ENCODE assay signal across 8 cellular contexts in the genomic region with DNA sequence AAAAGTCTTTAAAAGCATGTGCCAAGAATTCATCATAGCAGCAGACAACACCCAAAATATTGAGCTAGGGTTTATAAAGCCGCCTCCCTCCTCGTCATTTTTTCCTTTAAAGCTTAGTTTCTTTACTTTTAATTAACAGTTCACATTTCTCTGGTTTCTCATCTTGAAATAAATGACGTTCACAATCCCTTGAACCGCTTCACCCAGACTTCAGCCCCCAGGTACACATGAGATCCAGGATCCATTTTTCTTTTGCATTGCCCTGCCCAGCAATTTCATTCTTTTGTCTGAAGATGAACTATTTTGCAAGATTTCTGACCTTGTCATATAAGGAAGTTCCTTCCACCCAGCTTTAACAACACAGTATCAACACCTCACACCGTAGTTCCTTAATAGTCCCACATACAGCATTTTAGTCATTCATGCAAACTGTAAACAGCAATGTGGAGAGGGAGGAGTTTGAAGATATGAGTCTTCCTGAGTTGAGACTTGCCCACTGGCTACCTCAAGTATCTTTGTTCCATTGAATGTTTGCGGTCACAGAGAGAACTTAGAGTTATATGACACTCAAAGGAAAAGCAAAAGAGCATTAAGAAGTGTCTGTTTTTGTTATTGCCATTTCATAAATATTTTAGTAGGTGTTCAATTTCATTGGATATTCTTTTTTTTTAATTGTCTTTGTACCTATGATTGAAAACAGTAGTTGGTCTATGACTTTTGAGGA. TPM values are rescaled to one million over a fixed set of nuclear protein-coding genes. Genes with fewer than 3 reads are reported as not detected.
DNase-seq lines count a peak whose midpoint lies in the region; ATAC-seq, FAIRE-seq and TF ChIP-seq lines count a peak whose summit lies in the region.

No MANE protein-coding gene starts in this region.

- intact Hi-C loops in sigmoid colon (cut with DNase I): no loop called here

- FAIRE-seq in GM12891 (lab: Jason Lieb, UNC): no peak

- peaks cover 0 to 39% (median 37%) of the 10 kb centered on the region in 4 donors for H3K4me1 ChIP-seq in sigmoid colon

- H3K36me3 ChIP-seq in SK-N-MC (ENCODE audit: insufficient read depth, low read length) (no peaks in the 10 kb centered on the region), sigmoid colon (no peaks in the 10 kb centered on the region)

- H3K9me3 ChIP-seq in SK-N-MC (ENCODE audit: low read depth, low read length) (no peaks in the 10 kb centered on the region), sigmoid colon (no peaks in the 10 kb centered on the region)

- TF ChIP-seq EP300 in sigmoid colon (IDR thresholded peaks at IDR 0.05): no peak

- TF ChIP-seq CTCF in sigmoid colon (IDR thresholded peaks at IDR 0.05): no peak

- no peak overlapping the region for H3K9ac ChIP-seq in SK-N-MC (ENCODE audit: insufficient read length)

- no peak for ATAC-seq in GM19351 (IDR thresholded peaks at IDR 0.05; ENCODE audit: unreplicated experiment)

- DNase-seq in HPDE6-E6E7 (ENCODE audit: extremely low spot score) (peak; percentile 76), SK-N-MC (ENCODE audit: low read depth, low spot score) (no peak), erythroblast (lab: John Stamatoyannopoulos, UW) (peak; percentile 68 to 79), sigmoid colon (no peak), GM19238 (ENCODE audit: insufficient read length, low spot score) (no peak), NCI-H1048 (lab: John Stamatoyannopoulos, UW) (no peak), GM12891 (ENCODE audit: insufficient read length, low spot score) (no peak)

- no peaks in the 10 kb centered on the region for H3K27me3 ChIP-seq in sigmoid colon

- TF ChIP-seq POLR2A in erythroblast (IDR thresholded peaks at IDR 0.05; ENCODE audit: low read length) (peak; percentile 38), sigmoid colon (IDR thresholded peaks at IDR 0.05) (no peak), GM12891 (IDR thresholded peaks at IDR 0.05; ENCODE audit: low read depth, low read length) (no peak)

- 10 to 23% methylated on average over 6 of the region's 6 CpGs for WGBS in sigmoid colon, 2 donors

- H3K27ac ChIP-seq in SK-N-MC (peak overlapping the region; percentile 83; the same call in 1 of the 2 replicates), sigmoid colon (peak overlapping the region; percentile 70 to 81 (median 72))

- H3K4me3 ChIP-seq in SK-N-MC: no peak overlapping the region
- no peak overlapping the region for H3K4me3 ChIP-seq in sigmoid colon

TF ChIP-seq in GM12891, 5 proteins besides CTCF, POLR2A, EP300 and RAD21:
- no peak for TF ChIP-seq SPI1 (IDR thresholded peaks at IDR 0.05; ENCODE audit: low read depth, low read length)
- TF ChIP-seq PAX5 (IDR thresholded peaks at IDR 0.05; ENCODE audit: insufficient read depth, low read length, severe bottlenecking): no peak
- no peak for TF ChIP-seq POU2F2 (IDR thresholded peaks at IDR 0.05; ENCODE audit: low read depth, low read length)
- TF ChIP-seq POLR2AphosphoS5 (IDR thresholded peaks at IDR 0.05; ENCODE audit: low read depth, low read length): no peak
- TF ChIP-seq TAF1 (IDR thresholded peaks at IDR 0.05; ENCODE audit: low read depth, low read length): no peak

RNA-seq across cellular contexts. Expression of a gene that starts 35.3 kb away (rescaled TPM):
- 100 to 1,000 TPM in 1 of 4 donors, 10 to 100 TPM in 3; 41.3 to 107 (median 85.7) TPM for total RNA-seq in sigmoid colon
- 10 to 100 TPM; 75.7 to 87.1 (median 77.2) TPM for polyA plus RNA-seq in sigmoid colon
- 124 TPM for polyA plus RNA-seq in GM12891 (2012; ENCODE audit: low read depth, missing spikeins)

RNA-seq across cellular contexts. Expression of a gene that starts 58.8 kb away (rescaled TPM):
- 10 to 100 TPM; 17.5 to 36.0 (median 24.3) TPM for total RNA-seq in sigmoid colon
- polyA plus RNA-seq in sigmoid colon: 10 to 100 TPM; 25.2 to 28.9 (median 28.7) TPM
- 28.9 TPM for polyA plus RNA-seq in GM12891 (2012; ENCODE audit: low read depth, missing spikeins)

Comparison
In these comparisons a context has a peak if more than half of its experiments do, and no peak if none do; other contexts are left out.
1. DNase-seq: peak in HPDE6-E6E7 (single experiment) and erythroblast (2 of 2); none in SK-N-MC (single experiment), sigmoid colon (single experiment), GM19238 (single experiment), NCI-H1048 (single experiment) and GM12891 (single experiment).